In genomic region chr19:16542045-16542893, GRCh38 we compare ENCODE assay signal across 1 cellular context.
A peak's percentile ranks its signal among the peaks of the same experiment; 100 is the strongest.
TF ChIP-seq lines count a peak whose summit lies in the region.

Gene CHERP, minus strand, starts transcription at chr19:16542437. Its CDS starts 59 bp downstream, at chr19:16542378.

TF ChIP-seq in HepG2, 621 proteins besides CTCF, POLR2A, EP300 and RAD21 (continued from another document and continues in another):
- no peak for TF ChIP-seq CSRNP2 (CRISPR knock-in tag; conservative IDR thresholded peaks at IDR 0.05; ENCODE audit: low read depth)
- peak; percentile 44 for TF ChIP-seq ZNF891 (CRISPR knock-in tag; IDR thresholded peaks at IDR 0.05)
- TF ChIP-seq ZNF205 (CRISPR knock-in tag; IDR thresholded peaks at IDR 0.05): no peak
- TF ChIP-seq UBTF (CRISPR knock-in tag; IDR thresholded peaks at IDR 0.05): peak; percentile 70
- TF ChIP-seq TP53 (CRISPR knock-in tag; conservative IDR thresholded peaks at IDR 0.05): no peak; the same call in 1 of the 2 replicates
- peak; percentile 84; the same call in 1 of the 2 replicates for TF ChIP-seq ZNF230 (CRISPR knock-in tag; IDR thresholded peaks at IDR 0.05)
- TF ChIP-seq ZC3H13 (CRISPR knock-in tag; IDR thresholded peaks at IDR 0.05): peak; percentile 76
- peak; percentile 51; the same call in 1 of the 2 replicates for TF ChIP-seq GMEB2 (CRISPR knock-in tag; IDR thresholded peaks at IDR 0.05; ENCODE audit: low read depth)
- no peak for TF ChIP-seq NR2F1 (CRISPR knock-in tag; IDR thresholded peaks at IDR 0.05)
- TF ChIP-seq ZNF800 (CRISPR knock-in tag; IDR thresholded peaks at IDR 0.05): peak; percentile 77; the same call in 1 of the 2 replicates
- TF ChIP-seq HHEX (CRISPR knock-in tag; IDR thresholded peaks at IDR 0.05): no peak
- TF ChIP-seq ZNF350 (CRISPR knock-in tag; IDR thresholded peaks at IDR 0.05; ENCODE audit: borderline replicate concordance, low read depth): peak; percentile 54; the same call in 1 of the 2 replicates
- peak; percentile 23; the same call in 1 of the 2 replicates for TF ChIP-seq ZNF768 (CRISPR knock-in tag; IDR thresholded peaks at IDR 0.05)
- TF ChIP-seq ZNF30 (CRISPR knock-in tag; IDR thresholded peaks at IDR 0.05): 0 out of 2 replicates have a peak, but pooled peaks have one; percentile 73
- peak; percentile 94 for TF ChIP-seq ASH2L (IDR thresholded peaks at IDR 0.05; ENCODE audit: insufficient read length, low read depth, low read length)
- no peak for TF ChIP-seq PREB (CRISPR knock-in tag; IDR thresholded peaks at IDR 0.05)
- no peak for TF ChIP-seq SRSF9 (IDR thresholded peaks at IDR 0.05; ENCODE audit: borderline replicate concordance, insufficient read depth, low read depth, low read length, poor library complexity, severe bottlenecking)
- TF ChIP-seq KAT8 (CRISPR knock-in tag; IDR thresholded peaks at IDR 0.05): peak; percentile 97
- peak; percentile 42; the same call in 1 of the 2 replicates for TF ChIP-seq ZXDC (CRISPR knock-in tag; IDR thresholded peaks at IDR 0.05)
- TF ChIP-seq PRDM4 (CRISPR knock-in tag; IDR thresholded peaks at IDR 0.05; ENCODE audit: borderline replicate concordance): no peak
- no peak for TF ChIP-seq ZNF263 (CRISPR knock-in tag; IDR thresholded peaks at IDR 0.05)
- TF ChIP-seq CERS6 (CRISPR knock-in tag; IDR thresholded peaks at IDR 0.05): no peak
- no peak for TF ChIP-seq ZNF576 (CRISPR knock-in tag; IDR thresholded peaks at IDR 0.05)
- 0 out of 2 replicates have a peak, but pooled peaks have one; percentile 58 for TF ChIP-seq ZNF333 (CRISPR knock-in tag; IDR thresholded peaks at IDR 0.05; ENCODE audit: borderline replicate concordance)
- peak; percentile 27 for TF ChIP-seq ZNF781 (CRISPR knock-in tag; IDR thresholded peaks at IDR 0.05; ENCODE audit: borderline replicate concordance, not compliant biosample characterization)
- no peak for TF ChIP-seq ATF4 (CRISPR knock-in tag; IDR thresholded peaks at IDR 0.05)
- peak; percentile 90 for TF ChIP-seq NAIF1 (CRISPR knock-in tag; IDR thresholded peaks at IDR 0.05; ENCODE audit: borderline replicate concordance)
- peak; percentile 52; the same call in 1 of the 2 replicates for TF ChIP-seq ZNF143 (CRISPR knock-in tag; IDR thresholded peaks at IDR 0.05)
- no peak for TF ChIP-seq ETV6 (CRISPR knock-in tag; conservative IDR thresholded peaks at IDR 0.05)
- peak; percentile 87; the same call in 1 of the 2 replicates for TF ChIP-seq ZNF354B (CRISPR knock-in tag; IDR thresholded peaks at IDR 0.05)
- 0 out of 2 replicates have a peak, but pooled peaks have one; percentile 50 for TF ChIP-seq ZNF605 (CRISPR knock-in tag; IDR thresholded peaks at IDR 0.05)
- TF ChIP-seq ZNF616 (CRISPR knock-in tag; IDR thresholded peaks at IDR 0.05; ENCODE audit: low read depth): 0 out of 2 replicates have a peak, but pooled peaks have one; percentile 55
- 0 out of 2 replicates have a peak, but pooled peaks have one; percentile 17 for TF ChIP-seq FOXJ3 (CRISPR knock-in tag; IDR thresholded peaks at IDR 0.05; ENCODE audit: borderline replicate concordance)
- no peak for TF ChIP-seq RNF219 (CRISPR knock-in tag; IDR thresholded peaks at IDR 0.05)
- peak; percentile 72 for TF ChIP-seq ZNF224 (CRISPR knock-in tag; IDR thresholded peaks at IDR 0.05)
- no peak for TF ChIP-seq ZNF761 (CRISPR knock-in tag; conservative IDR thresholded peaks at IDR 0.05)
- TF ChIP-seq ZNF879 (CRISPR knock-in tag; IDR thresholded peaks at IDR 0.05): no peak
- TF ChIP-seq XRCC5 (optimal IDR thresholded peaks at IDR 0.05; ENCODE audit: low read length): peak; percentile 34
- no peak for TF ChIP-seq CBX2 (IDR thresholded peaks at IDR 0.05; ENCODE audit: low read depth, low read length)
- TF ChIP-seq CBX2 (CRISPR knock-in tag; IDR thresholded peaks at IDR 0.05; ENCODE audit: low read depth): no peak
- TF ChIP-seq ZNF12 (CRISPR knock-in tag; IDR thresholded peaks at IDR 0.05): 0 out of 2 replicates have a peak, but pooled peaks have one; percentile 8
- no peak for TF ChIP-seq ZEB1 (IDR thresholded peaks at IDR 0.05; ENCODE audit: insufficient replicate concordance, low read depth)
- no peak for TF ChIP-seq FIP1L1 (IDR thresholded peaks at IDR 0.05; ENCODE audit: borderline replicate concordance, insufficient read depth, low read depth, low read length)
- peak; percentile 92; the same call in 1 of the 2 replicates for TF ChIP-seq KDM2A (CRISPR knock-in tag; IDR thresholded peaks at IDR 0.05; ENCODE audit: borderline replicate concordance, low read depth)
- TF ChIP-seq STAT5B (CRISPR knock-in tag; IDR thresholded peaks at IDR 0.05): 0 out of 2 replicates have a peak, but pooled peaks have one; percentile 12
